In genomic region chr2:217622205-217622621, GRCh38 we compare ENCODE assay signal across 9 cellular contexts.
DNase-seq lines count a peak whose midpoint lies in the region; ATAC-seq, FAIRE-seq and TF ChIP-seq lines count a peak whose summit lies in the region.
"Had no signal": no experiment of that assay in that cellular context is flagged by ENCODE, and none has a peak within 500 bp of the region (broad histone marks: within the 10 kb centered on the region; RNA-seq: fewer than 3 reads in every experiment).

No MANE protein-coding gene starts in this region.

- no peak overlapping the region for H3K4me3 Mint-ChIP-seq in HFFc6

- H3K27me3 Mint-ChIP-seq in HFFc6 (ENCODE audit: insufficient read depth): peaks cover 14% of the 10 kb centered on the region

- H3K4me1 Mint-ChIP-seq in HFFc6 (ENCODE audit: low read depth): peaks cover 23% of the 10 kb centered on the region

- peak; percentile 3 for DNase-seq in HFFc6
- peak; percentile 73 for DNase-seq in WERI-Rb-1
- peak; percentile 59 for DNase-seq in iPS-NIHi7 (ENCODE audit: extremely low spot score)
- DNase-seq in small intestine: peak; percentile 7
- no peak for DNase-seq in NOMO-1 treated with DMSO at 0.1 percent for 48 hours (lab: John Stamatoyannopoulos, UW; ENCODE audit: unreplicated experiment)
- no peak for DNase-seq in NCI-H1436 (lab: John Stamatoyannopoulos, UW)
- DNase-seq: foreskin melanocyte had no signal

- 35 to 43% (median 38%) methylated on average over 5 of the region's 5 CpGs for WGBS in small intestine, 3 donors

- H3K36me3 Mint-ChIP-seq in HFFc6 (ENCODE audit: low read depth): no peaks in the 10 kb centered on the region

- H3K4me3 ChIP-seq in WERI-Rb-1 (ENCODE audit: low read depth, low read length) (peak overlapping the region; percentile 0; the same call in 1 of the 2 replicates), small intestine (ENCODE audit: low read depth in 1 of 2, low read length in 2 of 2) (no peak overlapping the region)

- peak overlapping the region; percentile 97 for H3K27ac ChIP-seq in WERI-Rb-1
- peak overlapping the region in 1 of 2 donors; percentile 73 for H3K27ac ChIP-seq in small intestine (ENCODE audit: low read depth in 1 of 2, low read length in 1 of 2)

- H3K27me3 ChIP-seq in WERI-Rb-1 (ENCODE audit: insufficient read depth, low read depth, severe bottlenecking): no peaks in the 10 kb centered on the region
- H3K27me3 ChIP-seq in small intestine (ENCODE audit: control insufficient read depth in 2 of 2, insufficient read depth in 2 of 2, low read length in 2 of 2): no peaks in the 10 kb centered on the region

- H3K4me1 ChIP-seq in small intestine (ENCODE audit: control insufficient read depth in 2 of 2, insufficient read depth in 1 of 2, low read depth in 1 of 2, low read length in 1 of 2): no peaks in the 10 kb centered on the region

- H3K9me3 Mint-ChIP-seq in HFFc6: no peaks in the 10 kb centered on the region

- ATAC-seq in GM19023 (IDR thresholded peaks at IDR 0.05; ENCODE audit: unreplicated experiment) (no peak), HG02884 (IDR thresholded peaks at IDR 0.05; ENCODE audit: unreplicated experiment) (no peak)

- TF ChIP-seq CTCF in HFFc6 (IDR thresholded peaks at IDR 0.05) (no peak), WERI-Rb-1 (IDR thresholded peaks at IDR 0.05; ENCODE audit: low read depth, low read length) (no peak)

- FAIRE-seq in small intestine (lab: Jason Lieb, UNC): no peak

- no peak overlapping the region for H3K27ac Mint-ChIP-seq in HFFc6

- H3K9me3 ChIP-seq in WERI-Rb-1 (ENCODE audit: severe bottlenecking) (no peaks in the 10 kb centered on the region), small intestine (ENCODE audit: control insufficient read depth, low read depth) (no peaks in the 10 kb centered on the region)

- no peaks in the 10 kb centered on the region for H3K36me3 ChIP-seq in WERI-Rb-1
- H3K36me3 ChIP-seq in small intestine (ENCODE audit: control insufficient read depth in 2 of 2, insufficient read depth in 2 of 2, low read length in 2 of 2): no peaks in the 10 kb centered on the region

Comparison
In these comparisons a context has a peak if more than half of its experiments do, and no peak if none do; other contexts are left out.
1. DNase-seq: peak in HFFc6 (single experiment), WERI-Rb-1 (single experiment), iPS-NIHi7 (single experiment) and small intestine (single experiment); none in NOMO-1 treated with DMSO at 0.1 percent for 48 hours (single experiment) and NCI-H1436 (single experiment).